Comparison of ENCODE assay signal across 9 cellular contexts in genomic region chr20:1267161-1267560, GRCh38. TPM values are rescaled to one million over a fixed set of nuclear protein-coding genes. Genes with fewer than 3 reads are reported as not detected.
DNase-seq lines count a peak whose midpoint lies in the region; ATAC-seq, FAIRE-seq and TF ChIP-seq lines count a peak whose summit lies in the region.
"Had no signal": no experiment of that assay in that cellular context is flagged by ENCODE, and none has a peak within 500 bp of the region (broad histone marks: within the 10 kb centered on the region; RNA-seq: fewer than 3 reads in every experiment).

No MANE protein-coding gene starts in this region.

- H3K4me2 ChIP-seq in HepG2 (ENCODE audit: low read depth, low read length): no peak overlapping the region

- FAIRE-seq in HepG2 (lab: Jason Lieb, UNC) (no peak), H54 (lab: Jason Lieb, UNC) (no peak)
- FAIRE-seq: G401.6 had no signal

- CTCF ChIA-PET in HepG2 (lab: Yijun Ruan, JAX; ENCODE audit: low intra/inter-chr PET ratio, low total read pairs): no interaction called here

- H3K4me1 Mint-ChIP-seq in memory B cell: peaks cover 13% of the 10 kb centered on the region

- TF ChIP-seq CTCF in HepG2 (CRISPR knock-in tag; IDR thresholded peaks at IDR 0.05) (no peak), right lobe of liver (IDR thresholded peaks at IDR 0.05) (no peak), astrocyte of the cerebellum (IDR thresholded peaks at IDR 0.05; ENCODE audit: low read depth, low read length, missing control alignments) (no peak)

- TF ChIP-seq POLR2A in HepG2 (IDR thresholded peaks at IDR 0.05; ENCODE audit: insufficient read depth in 1 of 2, low read depth in 2 of 2, low read length in 2 of 2) (no peak), right lobe of liver (IDR thresholded peaks at IDR 0.05) (no peak), H54 (IDR thresholded peaks at IDR 0.05; ENCODE audit: low read depth, low read length) (no peak)

- H3K27me3 ChIP-seq in HepG2 (ENCODE audit: control insufficient read depth in 1 of 2, insufficient read depth in 2 of 2, low read length in 2 of 2) (peaks cover 16 to 48% of the 10 kb centered on the region in 2 experiments), right lobe of liver (no peaks in the 10 kb centered on the region)

- ATAC-seq in HepG2 (peak; percentile 4; the same call in 1 of the 3 replicates), right lobe of liver (no peak), memory B cell (ENCODE audit: low read depth) (no peak), HG03432 (IDR thresholded peaks at IDR 0.05; ENCODE audit: unreplicated experiment) (no peak)

- no peaks in the 10 kb centered on the region for H3K36me3 Mint-ChIP-seq in memory B cell

- in situ Hi-C loops in HepG2 (cut with HindIII; ENCODE audit: extremely low pct_ligation_motif_present, low pct_unique_long_range_greater_than_20kb): no loop called here
- in situ Hi-C loops in astrocyte of the cerebellum (cut with HindIII; ENCODE audit: low sequenced_read_pairs): no loop called here

- intact Hi-C loops in HepG2 (cut with micrococcal nuclease; ENCODE audit: unreplicated experiment): no loop called here
- intact Hi-C loops in right lobe of liver (cut with DNase I): no loop called here

- H3K27ac Mint-ChIP-seq in memory B cell: no peak overlapping the region

- TF ChIP-seq RAD21 in HepG2 (CRISPR knock-in tag; IDR thresholded peaks at IDR 0.05): no peak

- H3K9me3 Mint-ChIP-seq in memory B cell: no peaks in the 10 kb centered on the region

- H3K9me3 ChIP-seq in HepG2 (ENCODE audit: low read length): no peaks in the 10 kb centered on the region
- H3K9me3 ChIP-seq in right lobe of liver: no peaks in the 10 kb centered on the region

- no peak for TF ChIP-seq EP300 in HepG2 (IDR thresholded peaks at IDR 0.05; ENCODE audit: low read depth in 2 of 2, low read length in 2 of 2)
- TF ChIP-seq EP300 in HepG2 (CRISPR knock-in tag; IDR thresholded peaks at IDR 0.05; ENCODE audit: borderline replicate concordance): no peak

- H2AFZ ChIP-seq in HepG2 (ENCODE audit: low read length): no peak overlapping the region

- POLR2A ChIA-PET in HepG2 (lab: Yijun Ruan, JAX): no interaction called here

- H3K79me2 ChIP-seq in HepG2 (ENCODE audit: insufficient read depth, low read length): no peaks in the 10 kb centered on the region

- peak overlapping the region; percentile 67 for H3K4me3 Mint-ChIP-seq in memory B cell

- H4K20me1 ChIP-seq in HepG2 (ENCODE audit: insufficient read depth, low read length): no peaks in the 10 kb centered on the region

- no peaks in the 10 kb centered on the region; the same call in 1 of the 2 replicates for H3K4me1 ChIP-seq in HepG2 (ENCODE audit: insufficient read depth, low read length)
- peaks cover 0 to 5% (median 0%) of the 10 kb centered on the region in 4 donors for H3K4me1 ChIP-seq in right lobe of liver

- DNase-seq in HepG2 (ENCODE audit: low spot score) (no peak), right lobe of liver (no peak), astrocyte of the cerebellum (ENCODE audit: low read depth) (no peak), memory B cell (ENCODE audit: low spot score in 2 of 2) (no peak), H54 (ENCODE audit: insufficient read length, low spot score) (no peak), superior temporal gyrus (ENCODE audit: extremely low spot score) (no peak), SIG-M5 (lab: John Stamatoyannopoulos, UW) (no peak)

- H3K36me3 ChIP-seq in HepG2 (replicated peaks in 1 of 2; ENCODE audit: control insufficient read depth in 1 of 2, insufficient read depth in 2 of 2, low read length in 2 of 2) (no peaks in the 10 kb centered on the region), right lobe of liver (no peaks in the 10 kb centered on the region)

- no peak overlapping the region for H3K4me3 ChIP-seq in HepG2 (replicated peaks in 1 of 3; ENCODE audit: insufficient read depth in 1 of 3, low read depth in 2 of 3, low read length in 3 of 3)
- H3K4me3 ChIP-seq in right lobe of liver: no peak overlapping the region
- H3K4me3 ChIP-seq in astrocyte of the cerebellum (ENCODE audit: low read depth, low read length): peak overlapping the region; percentile 62

- H3K9ac ChIP-seq in HepG2 (ENCODE audit: insufficient read depth, low read depth, low read length): no peak overlapping the region

- H3K27ac ChIP-seq in HepG2 (ENCODE audit: extremely low read length, insufficient read depth, low read length) (no peak overlapping the region), right lobe of liver (no peak overlapping the region)

- BruUV-seq in HepG2 (replicated peaks; lab: Mats Ljungman, UMichigan): no TSS peak

- 69% methylated on average over 8 of the region's 8 CpGs for WGBS in HepG2 (ENCODE audit: low lambda C conversion rate)
- WGBS in right lobe of liver (ENCODE audit: insufficient coverage, low coverage, low lambda C conversion rate, missing lambda C conversion rate): 75% methylated on average over 4 of the region's 8 CpGs

- H3K27me3 Mint-ChIP-seq in memory B cell: no peaks in the 10 kb centered on the region

TF ChIP-seq in HepG2, 621 proteins besides CTCF, POLR2A, EP300 and RAD21:
- TF ChIP-seq EZH2 (conservative IDR thresholded peaks at IDR 0.05; ENCODE audit: low read depth, low read length) (0 out of 2 replicates have a peak, but pooled peaks have one; percentile 14), KDM6A (CRISPR knock-in tag; IDR thresholded peaks at IDR 0.05; ENCODE audit: low read depth) (no peak), ZNF326 (CRISPR knock-in tag; IDR thresholded peaks at IDR 0.05; ENCODE audit: borderline replicate concordance) (no peak)

RNA-seq across cellular contexts. Expression of gene SNPH, which starts 1.1 kb away (rescaled TPM):
- 0.09 TPM in 1 of 2 replicates, not detected in the other for total RNA-seq in HepG2 (2016; rRNA removed; fragmentation: Illumina TruSeq; extraction: Trizol)
- total RNA-seq in HepG2 (2016; cell fraction: cytosol; rRNA removed; fragmentation: Illumina TruSeq; extraction: Trizol; ENCODE audit: low read depth): not detected in 2 replicates
- 0.04 TPM in 1 of 2 replicates, not detected in the other for total RNA-seq in HepG2 (2016; cell fraction: insoluble cytoplasmic fraction; rRNA removed; fragmentation: Illumina TruSeq; extraction: Trizol)
- total RNA-seq in HepG2 (2016; cell fraction: membrane; rRNA removed; fragmentation: Illumina TruSeq; extraction: Trizol): 0.03 TPM in 1 of 2 replicates, not detected in the other
- 0.06 TPM in 2 replicates for total RNA-seq in HepG2 (2016; cell fraction: nucleus; rRNA removed; fragmentation: Illumina TruSeq; extraction: Trizol)
- polyA plus RNA-seq in HepG2 (2011; rRNA removed): not detected in 2 replicates
- not detected in 2 replicates for polyA plus RNA-seq in HepG2 (2011; cell fraction: cytosol; rRNA removed)
- 0.02 TPM in 1 of 2 replicates, not detected in the other for polyA plus RNA-seq in HepG2 (2011; cell fraction: nucleus; rRNA removed)
- polyA plus RNA-seq in HepG2 (2012): not detected in 2 replicates
- not detected in 2 replicates for polyA plus RNA-seq in HepG2 (2016; cell fraction: cytosol; fragmentation: Illumina TruSeq; extraction: Trizol; ENCODE audit: low read depth)
- polyA plus RNA-seq in HepG2 (2016; cell fraction: insoluble cytoplasmic fraction; fragmentation: Illumina TruSeq; extraction: Trizol; ENCODE audit: low read depth): not detected in 2 replicates
- polyA plus RNA-seq in HepG2 (2016; cell fraction: membrane; fragmentation: Illumina TruSeq; extraction: Trizol; ENCODE audit: low read depth): not detected in 2 replicates
- polyA plus RNA-seq in HepG2 (2016; cell fraction: nucleus; fragmentation: Illumina TruSeq; extraction: Trizol; ENCODE audit: insufficient read depth, low read depth): 0.12 TPM in 1 of 2 replicates, not detected in the other
- 0.02 and 0.10 TPM in 2 replicates for polyA minus RNA-seq in HepG2 (2011; rRNA and poly(A)+ RNA removed; ENCODE audit: low replicate concordance)
- polyA minus RNA-seq in HepG2 (2011; cell fraction: cytosol; rRNA and poly(A)+ RNA removed): not detected in 2 replicates
- not detected in 2 replicates for polyA minus RNA-seq in HepG2 (2011; cell fraction: nucleus; rRNA and poly(A)+ RNA removed)
- total RNA-seq in right lobe of liver: under 1 TPM; 0.11 to 0.61 (median 0.12) TPM

RNA-seq across cellular contexts. Expression of gene RAD21L1, which starts 41.3 kb away (rescaled TPM):
- total RNA-seq in HepG2 (2016; rRNA removed; fragmentation: Illumina TruSeq; extraction: Trizol) (not detected in 2 replicates), right lobe of liver (not detected)
- not detected in 2 replicates for total RNA-seq in HepG2 (2016; cell fraction: cytosol; rRNA removed; fragmentation: Illumina TruSeq; extraction: Trizol; ENCODE audit: low read depth)
- total RNA-seq in HepG2 (2016; cell fraction: insoluble cytoplasmic fraction; rRNA removed; fragmentation: Illumina TruSeq; extraction: Trizol): not detected in 2 replicates
- not detected in 2 replicates for total RNA-seq in HepG2 (2016; cell fraction: membrane; rRNA removed; fragmentation: Illumina TruSeq; extraction: Trizol)
- not detected in 2 replicates for total RNA-seq in HepG2 (2016; cell fraction: nucleus; rRNA removed; fragmentation: Illumina TruSeq; extraction: Trizol)
- not detected in 2 replicates for polyA plus RNA-seq in HepG2 (2011; rRNA removed)
- polyA plus RNA-seq in HepG2 (2011; cell fraction: cytosol; rRNA removed): not detected in 2 replicates
- polyA plus RNA-seq in HepG2 (2011; cell fraction: nucleus; rRNA removed): not detected in 2 replicates
- polyA plus RNA-seq in HepG2 (2012): not detected in 2 replicates
- not detected in 2 replicates for polyA plus RNA-seq in HepG2 (2016; cell fraction: cytosol; fragmentation: Illumina TruSeq; extraction: Trizol; ENCODE audit: low read depth)
- polyA plus RNA-seq in HepG2 (2016; cell fraction: insoluble cytoplasmic fraction; fragmentation: Illumina TruSeq; extraction: Trizol; ENCODE audit: low read depth): not detected in 2 replicates
- not detected in 2 replicates for polyA plus RNA-seq in HepG2 (2016; cell fraction: membrane; fragmentation: Illumina TruSeq; extraction: Trizol; ENCODE audit: low read depth)
- polyA plus RNA-seq in HepG2 (2016; cell fraction: nucleus; fragmentation: Illumina TruSeq; extraction: Trizol; ENCODE audit: insufficient read depth, low read depth): not detected in 2 replicates
- polyA minus RNA-seq in HepG2 (2011; rRNA and poly(A)+ RNA removed; ENCODE audit: low replicate concordance): not detected in 2 replicates
- not detected in 2 replicates for polyA minus RNA-seq in HepG2 (2011; cell fraction: cytosol; rRNA and poly(A)+ RNA removed)
- polyA minus RNA-seq in HepG2 (2011; cell fraction: nucleus; rRNA and poly(A)+ RNA removed): not detected in 2 replicates
